In the genomic region with DNA sequence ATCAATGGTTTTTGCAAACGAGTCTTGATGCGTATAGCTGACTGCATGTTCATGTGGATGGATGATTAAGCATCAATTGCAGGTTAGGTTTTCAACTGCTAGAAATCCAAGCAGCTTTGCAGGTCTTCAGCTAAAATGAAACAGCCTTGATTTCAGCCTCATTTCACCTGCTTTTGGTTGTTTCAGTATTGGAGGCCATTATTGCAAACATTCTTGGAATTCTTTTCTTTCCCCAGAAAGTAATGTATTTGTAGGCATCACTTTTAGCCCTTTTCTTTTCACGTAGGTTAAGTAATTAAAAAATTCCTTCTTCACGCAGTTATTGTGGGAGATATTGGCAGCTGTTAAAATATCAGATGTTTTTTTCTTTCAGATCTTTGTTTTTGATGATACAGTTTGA, we compare ENCODE assay signal across 32 cellular contexts. TPM values are rescaled to one million over a fixed set of nuclear protein-coding genes. Genes with fewer than 3 reads are reported as not detected.
"Had no signal": no experiment of that assay in that cellular context is flagged by ENCODE, and none has a peak within 500 bp of the region (broad histone marks: within the 10 kb centered on the region; RNA-seq: fewer than 3 reads in every experiment).

No MANE protein-coding gene starts in this region.

- H3K27ac ChIP-seq: heart left ventricle, thoracic aorta, VCaP had no signal

- H3K4me3 ChIP-seq: heart left ventricle, mucosa of descending colon, thoracic aorta had no signal

- ATAC-seq: heart left ventricle; mucosa of descending colon; natural killer cell treated with Interleukin-12 subunit alpha and Interleukin-12 subunit beta and Interleukin-15 and Interleukin-18, amount 100 ng/mL, for 72 hours; right cardiac atrium had no signal

- DNase-seq: activated CD4-positive, alpha-beta memory T cell treated with anti-CD3 and anti-CD28 coated beads for 36 hours; activated CD4-positive, alpha-beta T cell treated with anti-CD3 and anti-CD28 coated beads, Interleukin-2, amount 10 ng/mL, durations not matched to agents 24 days and 14 days; activated naive CD4-positive, alpha-beta T cell treated with Interleukin-2 at 50 U/mL for 16 hours; activated naive CD8-positive, alpha-beta T cell treated with anti-CD3 and anti-CD28 coated beads, Interleukin-2, amount 10 ng/mL, durations not matched to agents 7 days and 5 days; activated T-cell treated with anti-CD3 and anti-CD28 coated beads, Interleukin-2, amount 50 U/mL, for 72 hours; amniotic stem cell; central memory CD4-positive, alpha-beta T cell; foreskin fibroblast; heart left ventricle; hypothalamus; mesenchymal stem cell; mucosa of descending colon; posterior cingulate gyrus; right cardiac atrium; stimulated activated CD4-positive, alpha-beta T cell treated with anti-CD3 and anti-CD28 coated beads, Interleukin-2, amount 100 ng/mL, for 48 hours; stimulated activated naive CD4-positive, alpha-beta T cell treated with Interleukin-2 at 50 U/mL for 16 hours; T-helper 9 cell; trophoblast cell had no signal

- H3K4me1 ChIP-seq: heart left ventricle had no signal

- H3K27me3 ChIP-seq: heart left ventricle had no signal

- H3K9me3 ChIP-seq: heart left ventricle, mucosa of descending colon, thoracic aorta had no signal

- FAIRE-seq: astrocyte, endothelial cell of umbilical vein, TTC549, urothelium cell line had no signal

RNA-seq across cellular contexts. Expression of gene ZAR1, which starts 8.8 kb away (rescaled TPM):
- total RNA-seq: activated CD4-positive, alpha-beta memory T cell treated with anti-CD3 and anti-CD28 coated beads for 36 hours; activated CD4-positive, alpha-beta T cell treated with anti-CD3 and anti-CD28 coated beads, Interleukin-2, amount 10 ng/mL, durations not matched to agents 24 days and 14 days; activated naive CD8-positive, alpha-beta T cell treated with anti-CD3 and anti-CD28 coated beads, Interleukin-2, amount 10 ng/mL, durations not matched to agents 7 days and 5 days; activated T-cell treated with anti-CD3 and anti-CD28 coated beads, Interleukin-2, amount 50 U/mL, for 72 hours; astrocyte; endothelial cell of umbilical vein; heart left ventricle; kidney epithelial cell; lower leg skin; mucosa of descending colon; myocyte; natural killer cell treated with Interleukin-12 subunit alpha and Interleukin-12 subunit beta and Interleukin-15 and Interleukin-18, amount 100 ng/mL, for 72 hours; omental fat pad; right cardiac atrium; subcutaneous adipose tissue; T-helper 1 cell treated with Interleukin-12 subunit alpha and Interleukin-12 subunit beta and Interleukin-4 antibody, amounts not matched to agents 30 ng/mL and 1 ng/mL, for 36 hours had no signal
- polyA plus RNA-seq: endothelial cell of umbilical vein, esophagus, heart left ventricle, right cardiac atrium had no signal

RNA-seq across cellular contexts. Expression of gene SLC10A4, which starts 15.8 kb away (rescaled TPM):
- total RNA-seq: activated CD4-positive, alpha-beta memory T cell treated with anti-CD3 and anti-CD28 coated beads for 36 hours; activated CD4-positive, alpha-beta T cell treated with anti-CD3 and anti-CD28 coated beads, Interleukin-2, amount 10 ng/mL, durations not matched to agents 24 days and 14 days; activated T-cell treated with anti-CD3 and anti-CD28 coated beads, Interleukin-2, amount 50 U/mL, for 72 hours; endothelial cell of umbilical vein; myocyte; subcutaneous adipose tissue had no signal
